Comparison of ENCODE assay signal across 8 cellular contexts in the genomic region with DNA sequence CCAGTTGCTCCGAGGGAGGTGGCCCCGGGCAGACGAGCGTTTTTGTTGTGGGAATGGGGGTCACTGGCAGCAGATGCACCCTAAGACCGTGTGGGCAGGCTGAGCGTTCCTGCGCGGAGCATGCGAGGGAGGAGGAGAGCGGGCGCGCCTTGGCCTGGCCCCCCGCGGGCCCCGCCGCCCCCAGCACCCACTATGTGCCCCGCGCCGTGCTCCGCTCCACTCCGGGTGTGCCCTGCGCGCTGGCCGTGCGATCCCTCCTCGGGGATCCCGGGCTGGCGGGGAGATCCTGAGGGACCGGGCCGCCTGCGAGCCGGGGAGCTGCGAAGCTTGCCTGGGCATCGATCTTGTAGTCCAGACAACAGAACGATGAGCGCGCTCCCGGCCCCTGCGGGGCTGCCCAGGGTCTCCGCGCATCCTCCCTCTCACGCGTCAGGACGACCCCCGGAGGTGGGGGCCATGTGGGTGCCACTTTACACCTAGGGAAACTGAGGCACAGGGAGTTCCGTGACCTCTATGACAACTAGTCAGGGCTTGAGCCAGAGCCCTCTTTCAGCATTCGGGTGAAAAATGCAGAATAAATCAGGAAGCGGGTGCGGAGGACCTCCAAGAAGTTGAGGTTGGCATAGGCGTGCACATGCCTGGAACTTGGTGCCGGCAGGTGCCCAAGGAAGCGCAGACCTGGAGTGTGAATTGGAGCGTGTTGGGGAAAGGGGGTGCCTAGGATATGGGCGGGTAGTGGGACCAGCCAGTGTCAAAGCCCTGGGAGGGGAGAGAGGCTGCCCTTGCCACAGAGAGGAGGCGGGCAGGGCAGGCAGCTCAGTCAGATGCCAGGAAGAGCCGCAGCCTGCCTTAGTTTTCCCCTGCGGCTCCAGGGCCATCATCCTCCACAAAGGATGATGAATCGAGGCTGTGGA. TPM values are rescaled to one million over a fixed set of nuclear protein-coding genes. Genes with fewer than 3 reads are reported as not detected.
DNase-seq lines count a peak whose midpoint lies in the region; ATAC-seq, FAIRE-seq and TF ChIP-seq lines count a peak whose summit lies in the region.

No MANE protein-coding gene starts in this region.

- H3K4me2 ChIP-seq in K562 (ENCODE audit: insufficient read depth, low read length) = peak overlapping the region; percentile 69

- H3K4me1 ChIP-seq in K562 (replicated peaks in 1 of 2; ENCODE audit: control insufficient read depth in 2 of 2, insufficient read depth in 2 of 2, low read length in 2 of 2) (peaks cover 8 to 36% of the 10 kb centered on the region in 2 experiments; a peak in 4 of 5 replicates), stomach (peaks cover 45 to 53% (median 50%) of the 10 kb centered on the region in 4 donors)

- BruUV-seq in K562 (replicated peaks; lab: Mats Ljungman, UMichigan) = TSS peak; percentile 70

- H3K36me3 ChIP-seq in K562 (ENCODE audit: control insufficient read depth, insufficient read depth, low read length) (no peaks in the 10 kb centered on the region), stomach (no peaks in the 10 kb centered on the region)

- H3K4me3 ChIP-seq in GM08714 (ENCODE audit: low read length) (peak overlapping the region; percentile 87; the same call in 1 of the 2 replicates), K562 (peak overlapping the region; percentile 82), stomach (peak overlapping the region; percentile 83 to 90 (median 90))

- CTCF ChIA-PET in K562 (lab: Yijun Ruan, JAX; ENCODE audit: low intra/inter-chr PET ratio) = interaction anchor here (0.6 kb wide), 1 partner anchor 136 kb away, joined by 4 read pairs; no protein-coding TSS in a partner anchor

- 14% methylated on average over 45 of the region's 58 CpGs for WGBS in K562 (ENCODE audit: insufficient coverage, low coverage, missing lambda C conversion rate)
- WGBS in stomach, 5 donors = 18 to 46% (median 20%) methylated on average over 20 to 58 of the region's 58 CpGs

- FAIRE-seq in K562 (lab: Jason Lieb, UNC) = no peak

- peaks cover 31% of the 10 kb centered on the region for H3K79me2 ChIP-seq in K562 (ENCODE audit: control insufficient read depth, insufficient read depth, low read length)

- in situ Hi-C loops in K562 (cut with MboI) = no loop called here

- H3K27ac ChIP-seq in K562 (ENCODE audit: extremely low read depth, low read depth, low read length) = peak overlapping the region; percentile 97
- H3K27ac ChIP-seq in stomach = peak overlapping the region; percentile 91 to 100 (median 99)

- peaks cover 12 to 37% of the 10 kb centered on the region in 2 experiments; a peak in 4 of 5 replicates for H3K27me3 ChIP-seq in K562 (ENCODE audit: control insufficient read depth in 2 of 2, insufficient read depth in 2 of 2, low read length in 2 of 2)
- no peaks in the 10 kb centered on the region for H3K27me3 ChIP-seq in stomach

- TF ChIP-seq EP300 in Ishikawa (IDR thresholded peaks at IDR 0.05; ENCODE audit: borderline replicate concordance) (no peak), K562 (IDR thresholded peaks at IDR 0.05; ENCODE audit: low read length) (no peak), stomach (IDR thresholded peaks at IDR 0.05) (no peak)

- ATAC-seq in K562 (peak; percentile 23), GM19455 (IDR thresholded peaks at IDR 0.05; ENCODE audit: unreplicated experiment) (no peak)

- TF ChIP-seq RAD21 in Ishikawa (IDR thresholded peaks at IDR 0.05; ENCODE audit: low read depth) (no peak), K562 (CRISPR knock-in tag; conservative IDR thresholded peaks at IDR 0.05 in 1 of 2, IDR thresholded peaks at IDR 0.05 in 1 of 2) (no peak)

- POLR2A ChIA-PET in K562 (lab: Yijun Ruan, JAX) = interaction anchor here (0.7 to 2.0 kb wide), 3 partner anchors 11 to 23 kb away, joined by 3 to 6 read pairs (median 4); no protein-coding TSS in a partner anchor

- peaks cover 14% of the 10 kb centered on the region for H4K20me1 ChIP-seq in K562 (replicated peaks; ENCODE audit: control insufficient read depth, insufficient read depth, low read length)

- TF ChIP-seq CTCF in K562 (IDR thresholded peaks at IDR 0.05 in 2 of 3, conservative IDR thresholded peaks at IDR 0.05 in 1 of 3; ENCODE audit: insufficient read depth in 2 of 3, low read depth in 1 of 3, low read length in 3 of 3) = no peak
- TF ChIP-seq CTCF in stomach (IDR thresholded peaks at IDR 0.05) = no peak

- H3K9ac ChIP-seq in K562 (ENCODE audit: insufficient read depth in 1 of 2, low read depth in 2 of 2, low read length in 2 of 2) = peak overlapping the region; percentile 90 to 94

- TF ChIP-seq POLR2A in K562 (conservative IDR thresholded peaks at IDR 0.05) = no peak
- no peak for TF ChIP-seq POLR2A in stomach (IDR thresholded peaks at IDR 0.05)

- DNase-seq in K562 (ENCODE audit: extremely low read depth in 1 of 4, low spot score in 3 of 4) (no peak), kidney tubule cell (ENCODE audit: low spot score) (peak; percentile 11), stomach (no peak), GM19240 (ENCODE audit: insufficient read length, low spot score) (no peak), middle frontal gyrus (ENCODE audit: extremely low spot score, low spot score) (no peak)

- H3K9me3 ChIP-seq in K562 (replicated peaks; ENCODE audit: control insufficient read depth, insufficient read depth, low read depth, low read length) = no peaks in the 10 kb centered on the region
- no peaks in the 10 kb centered on the region for H3K9me3 ChIP-seq in stomach

- peak overlapping the region; percentile 85 for H2AFZ ChIP-seq in K562 (ENCODE audit: low read depth, low read length)

- H3K9me1 ChIP-seq in K562 (ENCODE audit: control insufficient read depth, insufficient read depth, low read length) = no peaks in the 10 kb centered on the region

- intact Hi-C loops in K562 (cut with micrococcal nuclease) = loop anchor here (5.0 kb wide), 1 partner anchor 233 kb away; no protein-coding TSS in a partner anchor
- intact Hi-C loops in stomach (cut with DNase I; ENCODE audit: low total_unique reads) = no loop called here

TF ChIP-seq in Ishikawa, 13 proteins besides CTCF, POLR2A, EP300 and RAD21 (continues in another document):
- TF ChIP-seq ZBTB7A (IDR thresholded peaks at IDR 0.05; ENCODE audit: low read depth) = peak; percentile 47; the same call in 1 of the 2 replicates

TF ChIP-seq in K562, 482 proteins besides CTCF, POLR2A, EP300 and RAD21 (continues in another document):
- TF ChIP-seq, protein P1, sequence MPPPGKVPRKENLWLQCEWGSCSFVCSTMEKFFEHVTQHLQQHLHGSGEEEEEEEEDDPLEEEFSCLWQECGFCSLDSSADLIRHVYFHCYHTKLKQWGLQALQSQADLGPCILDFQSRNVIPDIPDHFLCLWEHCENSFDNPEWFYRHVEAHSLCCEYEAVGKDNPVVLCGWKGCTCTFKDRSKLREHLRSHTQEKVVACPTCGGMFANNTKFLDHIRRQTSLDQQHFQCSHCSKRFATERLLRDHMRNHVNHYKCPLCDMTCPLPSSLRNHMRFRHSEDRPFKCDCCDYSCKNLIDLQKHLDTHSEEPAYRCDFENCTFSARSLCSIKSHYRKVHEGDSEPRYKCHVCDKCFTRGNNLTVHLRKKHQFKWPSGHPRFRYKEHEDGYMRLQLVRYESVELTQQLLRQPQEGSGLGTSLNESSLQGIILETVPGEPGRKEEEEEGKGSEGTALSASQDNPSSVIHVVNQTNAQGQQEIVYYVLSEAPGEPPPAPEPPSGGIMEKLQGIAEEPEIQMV (tag; conservative IDR thresholded peaks at IDR 0.05; ENCODE audit: low read depth) = no peak
- TF ChIP-seq SNRNP70 (optimal IDR thresholded peaks at IDR 0.05; ENCODE audit: low read depth, low read length) (no peak), IFI16 (CRISPR knock-in tag; IDR thresholded peaks at IDR 0.05) (no peak), ZNF707 (CRISPR knock-in tag; conservative IDR thresholded peaks at IDR 0.05) (no peak)

RNA-seq across cellular contexts. Expression of gene KMT5B, which starts 1.3 kb away (rescaled TPM):
- total RNA-seq in K562 (2011; cell fraction: chromatin; rRNA removed; ENCODE audit: low replicate concordance) = 25.4 and 66.1 TPM in 2 replicates
- total RNA-seq in K562 (2011; cell fraction: nucleolus; rRNA removed) = 10.5 and 14.7 TPM in 2 replicates
- total RNA-seq in K562 (2011; cell fraction: nucleoplasm; rRNA removed) = 19.0 and 28.4 TPM in 2 replicates
- total RNA-seq in K562 (2014; rRNA removed) = 15.5 and 20.8 TPM in 2 replicates
- total RNA-seq in K562 (2014; rRNA removed; fragmentation: Illumina TruSeq; extraction: Trizol) = 24.6 and 29.4 TPM in 2 replicates
- total RNA-seq in K562 (2015; rRNA removed; fragmentation: Illumina TruSeq; extraction: Trizol) = 21.3 and 22.0 TPM in 2 replicates
- total RNA-seq in K562 (2021) = 22.7 and 24.7 TPM in 2 replicates
- 18.9 and 20.9 TPM in 2 replicates for polyA plus RNA-seq in K562 (2011; rRNA removed)
- polyA plus RNA-seq in K562 (2011; cell fraction: cytosol; rRNA removed) = 4.5 and 9.3 TPM in 2 replicates
- 13.0 and 16.5 TPM in 2 replicates for polyA plus RNA-seq in K562 (2011; cell fraction: nucleus; rRNA removed)
- polyA plus RNA-seq in K562 (2012) = 18.2 and 21.9 TPM in 2 replicates
- 27.3 and 29.2 TPM in 2 replicates for polyA plus RNA-seq in K562 (2014; fragmentation: Illumina TruSeq; extraction: Trizol)
- 1 to 10 TPM; 7.3 to 7.4 TPM for polyA plus RNA-seq in K562 (2014; fragmentation: Nextera tagmentation; extraction: Ambion mirVana)
- polyA plus RNA-seq in K562 (2014; rRNA removed) = 16.3 and 20.4 TPM in 2 replicates
- 31.7 and 36.9 TPM in 2 replicates for polyA minus RNA-seq in K562 (2011; rRNA and poly(A)+ RNA removed)
- polyA minus RNA-seq in K562 (2011; cell fraction: cytosol; rRNA and poly(A)+ RNA removed) = 9.8 and 10.7 TPM in 2 replicates
- polyA minus RNA-seq in K562 (2011; cell fraction: nucleus; rRNA and poly(A)+ RNA removed) = 10.1 and 14.9 TPM in 2 replicates
- total RNA-seq in stomach = 10 to 100 TPM; 17.4 to 52.7 (median 31.6) TPM
- polyA plus RNA-seq in stomach = 10 to 100 TPM; 14.3 to 20.6 (median 14.8) TPM

RNA-seq across cellular contexts. Expression of gene C11orf24, which starts 57.3 kb away (rescaled TPM):
- total RNA-seq in K562 (2011; cell fraction: chromatin; rRNA removed; ENCODE audit: low replicate concordance) = 53.7 and 91.3 TPM in 2 replicates
- total RNA-seq in K562 (2011; cell fraction: nucleolus; rRNA removed) = 78.4 and 79.7 TPM in 2 replicates
- 73.5 and 93.0 TPM in 2 replicates for total RNA-seq in K562 (2011; cell fraction: nucleoplasm; rRNA removed)
- total RNA-seq in K562 (2014; rRNA removed) = 50.5 and 57.6 TPM in 2 replicates
- 30.2 and 30.8 TPM in 2 replicates for total RNA-seq in K562 (2014; rRNA removed; fragmentation: Illumina TruSeq; extraction: Trizol)
- total RNA-seq in K562 (2015; rRNA removed; fragmentation: Illumina TruSeq; extraction: Trizol) = 31.7 and 32.5 TPM in 2 replicates
- total RNA-seq in K562 (2021) = 64.9 and 66.0 TPM in 2 replicates
- 23.6 and 34.9 TPM in 2 replicates for polyA plus RNA-seq in K562 (2011; rRNA removed)
- 42.1 and 76.0 TPM in 2 replicates for polyA plus RNA-seq in K562 (2011; cell fraction: cytosol; rRNA removed)
- polyA plus RNA-seq in K562 (2011; cell fraction: nucleus; rRNA removed) = 53.0 and 81.1 TPM in 2 replicates
- 38.0 and 127 TPM in 2 replicates for polyA plus RNA-seq in K562 (2012)
- polyA plus RNA-seq in K562 (2014; fragmentation: Illumina TruSeq; extraction: Trizol) = 47.0 and 49.5 TPM in 2 replicates
- polyA plus RNA-seq in K562 (2014; fragmentation: Nextera tagmentation; extraction: Ambion mirVana) = 1 to 10 TPM; 2.0 to 4.4 TPM
- 52.5 and 65.2 TPM in 2 replicates for polyA plus RNA-seq in K562 (2014; rRNA removed)
- 22.4 and 23.0 TPM in 2 replicates for polyA minus RNA-seq in K562 (2011; rRNA and poly(A)+ RNA removed)
- 27.9 and 31.7 TPM in 2 replicates for polyA minus RNA-seq in K562 (2011; cell fraction: cytosol; rRNA and poly(A)+ RNA removed)
- polyA minus RNA-seq in K562 (2011; cell fraction: nucleus; rRNA and poly(A)+ RNA removed) = 25.2 and 34.9 TPM in 2 replicates
- total RNA-seq in stomach = 10 to 100 TPM in 4 of 5 donors, 1 to 10 TPM in 1; 5.8 to 35.1 (median 18.0) TPM
- polyA plus RNA-seq in stomach = 10 to 100 TPM; 16.3 to 24.6 (median 22.3) TPM
